ENCODE assay signal across 9 cellular contexts in the genomic region with DNA sequence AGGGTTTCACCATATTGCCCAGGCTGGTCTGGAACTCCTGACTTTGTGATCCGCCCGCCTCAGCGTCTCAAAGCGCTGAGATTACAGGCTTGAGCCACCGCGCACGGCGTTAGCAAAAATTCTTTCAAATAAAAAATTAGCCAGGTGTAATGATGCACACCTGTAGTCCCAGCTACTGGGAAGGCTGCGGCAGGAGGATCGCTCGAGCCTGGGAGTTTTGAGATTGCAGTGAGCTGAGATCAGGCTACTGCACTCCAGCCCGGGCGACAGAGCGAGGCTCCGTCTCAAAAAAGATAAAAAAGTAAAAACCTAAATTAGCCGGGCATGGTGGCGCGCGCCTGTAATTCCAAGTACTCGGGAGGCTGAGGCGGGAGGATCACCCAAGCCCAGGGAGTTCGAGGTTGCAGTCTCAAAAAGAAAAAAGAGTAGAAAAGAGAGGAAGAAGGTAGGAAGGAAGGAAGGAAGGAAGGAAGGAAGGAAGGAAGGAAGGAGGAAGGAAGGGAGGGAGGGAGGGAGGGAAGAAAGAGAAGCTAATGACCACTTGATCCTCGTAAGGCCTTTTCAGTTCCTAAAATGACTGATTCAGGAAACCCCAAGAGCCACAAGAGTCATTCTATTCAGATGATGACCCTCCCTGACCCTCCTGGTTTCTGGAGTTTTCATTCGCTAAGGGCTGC. TPM values are rescaled to one million over a fixed set of nuclear protein-coding genes. Genes with fewer than 3 reads are reported as not detected.
DNase-seq lines count a peak whose midpoint lies in the region; ATAC-seq and TF ChIP-seq lines count a peak whose summit lies in the region.
"Had no signal": no experiment of that assay in that cellular context is flagged by ENCODE, and none has a peak within 500 bp of the region (broad histone marks: within the 10 kb centered on the region; RNA-seq: fewer than 3 reads in every experiment).

No MANE protein-coding gene starts in this region.

- peak overlapping the region; percentile 79 for H3K9ac ChIP-seq in OCI-LY3 (ENCODE audit: low read length)

- no peaks in the 10 kb centered on the region for H3K36me3 ChIP-seq in OCI-LY3 (replicated peaks; ENCODE audit: low read depth, low read length)
- H3K36me3 ChIP-seq in osteoblast (ENCODE audit: insufficient read depth, low read length), result no peaks in the 10 kb centered on the region

- peak overlapping the region; percentile 91 for H3K4me2 ChIP-seq in OCI-LY3 (ENCODE audit: low read length)
- peak overlapping the region; percentile 96 for H3K4me2 ChIP-seq in osteoblast (ENCODE audit: insufficient read depth, low read length)

- H3K79me2 ChIP-seq in OCI-LY3 (ENCODE audit: low read length) (no peaks in the 10 kb centered on the region), osteoblast (ENCODE audit: insufficient read depth, low read length) (no peaks in the 10 kb centered on the region)

- in situ Hi-C loops in ACHN (cut with HindIII; ENCODE audit: low pct_ligation_motif_present, low pct_unique_long_range_greater_than_20kb, low sequenced_read_pairs), result no loop called here

- H3K27ac ChIP-seq in OCI-LY3 (ENCODE audit: low read length) (no peak overlapping the region), osteoblast (ENCODE audit: low read depth, low read length) (peak overlapping the region; percentile 89)

- ATAC-seq in effector memory CD8-positive, alpha-beta T cell (replicated peaks), result peak; percentile 1

- H3K4me3 Mint-ChIP-seq in HFFc6, result peak overlapping the region; percentile 88
- peak overlapping the region; percentile 77 to 82 for H3K4me3 Mint-ChIP-seq in effector memory CD8-positive, alpha-beta T cell

- H3K9me3 Mint-ChIP-seq in HFFc6, result no peaks in the 10 kb centered on the region
- H3K9me3 Mint-ChIP-seq in effector memory CD8-positive, alpha-beta T cell, result no peaks in the 10 kb centered on the region

- H3K9me3 ChIP-seq in OCI-LY3 (ENCODE audit: insufficient read depth, low read length) (no peaks in the 10 kb centered on the region), osteoblast (ENCODE audit: low read depth, low read length) (no peaks in the 10 kb centered on the region)

- peak; percentile 71 for DNase-seq in GM12864 (ENCODE audit: low read depth)
- DNase-seq in HFFc6, result no peak
- no peak for DNase-seq in effector memory CD8-positive, alpha-beta T cell
- no peak for DNase-seq in osteoblast (ENCODE audit: insufficient read length, low spot score, missing footprints)
- DNase-seq in NCI-H526 (lab: John Stamatoyannopoulos, UW), result no peak
- no peak for DNase-seq in DMS 273 treated with DMSO at 0.1 percent for 48 hours (lab: John Stamatoyannopoulos, UW)
- no peak for DNase-seq in ACHN

- peaks cover 5% of the 10 kb centered on the region for H3K27me3 Mint-ChIP-seq in HFFc6 (ENCODE audit: insufficient read depth)
- peaks cover 0 to 7% of the 10 kb centered on the region in 2 donors for H3K27me3 Mint-ChIP-seq in effector memory CD8-positive, alpha-beta T cell

- peaks cover 12% of the 10 kb centered on the region for H3K4me1 Mint-ChIP-seq in HFFc6 (ENCODE audit: low read depth)
- peaks cover 9% of the 10 kb centered on the region in 2 donors for H3K4me1 Mint-ChIP-seq in effector memory CD8-positive, alpha-beta T cell (ENCODE audit: low read depth in 2 of 2)

- no peaks in the 10 kb centered on the region for H3K36me3 Mint-ChIP-seq in HFFc6 (ENCODE audit: low read depth)
- H3K36me3 Mint-ChIP-seq in effector memory CD8-positive, alpha-beta T cell (ENCODE audit: insufficient read depth), result peaks cover 13% of the 10 kb centered on the region

- TF ChIP-seq CTCF in GM12864 (IDR thresholded peaks at IDR 0.05; ENCODE audit: low read depth, low read length, missing control alignments) (no peak), HFFc6 (IDR thresholded peaks at IDR 0.05) (no peak), OCI-LY3 (IDR thresholded peaks at IDR 0.05; ENCODE audit: low read depth, low read length) (no peak), osteoblast (IDR thresholded peaks at IDR 0.05; ENCODE audit: extremely low read depth, low read depth, low read length) (no peak)

- peak overlapping the region; percentile 59 for H3K4me3 ChIP-seq in GM12864 (ENCODE audit: low read depth, low read length)
- H3K4me3 ChIP-seq in OCI-LY3 (ENCODE audit: low read length), result peak overlapping the region; percentile 89
- peak overlapping the region; percentile 85 for H3K4me3 ChIP-seq in osteoblast (ENCODE audit: insufficient read depth, low read length)

- H3K4me1 ChIP-seq in OCI-LY3 (ENCODE audit: low read length) (no peaks in the 10 kb centered on the region), osteoblast (ENCODE audit: insufficient read depth, low read length) (peaks cover 9% of the 10 kb centered on the region)

- H2AFZ ChIP-seq in OCI-LY3 (ENCODE audit: low read depth, low read length) (peak overlapping the region; percentile 81; the same call in 1 of the 2 replicates), osteoblast (ENCODE audit: low read length) (peak overlapping the region; percentile 97)

- H4K20me1 ChIP-seq in OCI-LY3 (ENCODE audit: insufficient read depth, low read length) (no peaks in the 10 kb centered on the region), osteoblast (ENCODE audit: insufficient read depth, low read length) (no peaks in the 10 kb centered on the region)

- H3K27me3 ChIP-seq in OCI-LY3 (ENCODE audit: low read depth, low read length) (peaks cover 24% of the 10 kb centered on the region; the same call in 1 of the 2 replicates), osteoblast (ENCODE audit: insufficient read depth, low read length) (no peaks in the 10 kb centered on the region)

- peak overlapping the region; percentile 95 for H3K27ac Mint-ChIP-seq in HFFc6
- H3K27ac Mint-ChIP-seq in effector memory CD8-positive, alpha-beta T cell, result peak overlapping the region in 1 of 2 donors; percentile 19

RNA-seq across cellular contexts. Expression of gene SRL, which starts 59.2 kb away (rescaled TPM):
- total RNA-seq in HFFc6 (2021; fragmentation: NEBNext Ultra II Directional; extraction: Animal tissue kit (Norgen Biotek cat#: 25700)), result not detected
- total RNA-seq in osteoblast, result not detected in 2 replicates
- total RNA-seq: T-helper 2 cell treated with Interferon-gamma antibody and Interleukin-4, amounts not matched to agents 100 ng/mL and 5 ng/mL, for 36 hours had no signal
